In genomic region chr17:77479817-77480508, GRCh38 we compare ENCODE assay signal across 12 cellular contexts.
DNase-seq lines count a peak whose midpoint lies in the region; ATAC-seq lines count a peak whose summit lies in the region.
"Had no signal": no experiment of that assay in that cellular context is flagged by ENCODE, and none has a peak within 500 bp of the region (broad histone marks: within the 10 kb centered on the region; RNA-seq: fewer than 3 reads in every experiment).

No MANE protein-coding gene starts in this region.

- no peaks in the 10 kb centered on the region for H3K9me3 Mint-ChIP-seq in activated CD4-positive, alpha-beta T cell treated with anti-CD3 and anti-CD28 coated beads for 36 hours (ENCODE audit: low read depth)
- H3K9me3 Mint-ChIP-seq in T-cell = no peaks in the 10 kb centered on the region
- H3K9me3 Mint-ChIP-seq in stimulated activated effector memory CD8-positive, alpha-beta T cell treated with anti-CD3 and anti-CD28 coated beads, Interleukin-12 subunit alpha, Interleukin-12 subunit beta, amount 100 ng/mL, for 72 hours = no peaks in the 10 kb centered on the region

- peak overlapping the region; percentile 47 for H3K27ac Mint-ChIP-seq in activated CD4-positive, alpha-beta T cell treated with anti-CD3 and anti-CD28 coated beads for 36 hours
- H3K27ac Mint-ChIP-seq in T-cell = peak overlapping the region; percentile 36 to 77
- peak overlapping the region; percentile 83 for H3K27ac Mint-ChIP-seq in stimulated activated effector memory CD8-positive, alpha-beta T cell treated with anti-CD3 and anti-CD28 coated beads, Interleukin-12 subunit alpha, Interleukin-12 subunit beta, amount 100 ng/mL, for 72 hours

- CTCF ChIA-PET in activated CD4-positive, alpha-beta T cell treated with anti-CD3 and anti-CD28 coated beads for 36 hours (lab: Charles Lee) = interaction anchor here (0.6 kb wide), 1 partner anchor 149 kb away, joined by 3 read pairs; no protein-coding TSS in a partner anchor
- CTCF ChIA-PET in T-cell (lab: Charles Lee) = no interaction called here

- H3K36me3 Mint-ChIP-seq in activated CD4-positive, alpha-beta T cell treated with anti-CD3 and anti-CD28 coated beads for 36 hours (ENCODE audit: low read depth) = peaks cover 35% of the 10 kb centered on the region
- peaks cover 35% of the 10 kb centered on the region for H3K36me3 Mint-ChIP-seq in T-cell
- peaks cover 36% of the 10 kb centered on the region for H3K36me3 Mint-ChIP-seq in stimulated activated effector memory CD8-positive, alpha-beta T cell treated with anti-CD3 and anti-CD28 coated beads, Interleukin-12 subunit alpha, Interleukin-12 subunit beta, amount 100 ng/mL, for 72 hours

- ATAC-seq in activated CD4-positive, alpha-beta T cell treated with anti-CD3 and anti-CD28 coated beads for 36 hours = no peak
- no peak for ATAC-seq in T-cell (replicated peaks in 1 of 4)
- ATAC-seq in stimulated activated effector memory CD8-positive, alpha-beta T cell treated with anti-CD3 and anti-CD28 coated beads, Interleukin-12 subunit alpha, Interleukin-12 subunit beta, amount 100 ng/mL, for 72 hours = no peak
- ATAC-seq: body of pancreas had no signal

- intact Hi-C loops in activated CD4-positive, alpha-beta T cell treated with anti-CD3 and anti-CD28 coated beads for 36 hours (cut with DNase I, micrococcal nuclease) = loop anchor here in 1 of 2 experiments (10.0 kb wide), 1 partner anchor 335 kb away; the partner anchor contains the start of gene SEC14L1

- peaks cover 54% of the 10 kb centered on the region for H3K4me1 Mint-ChIP-seq in activated CD4-positive, alpha-beta T cell treated with anti-CD3 and anti-CD28 coated beads for 36 hours
- peaks cover 47 to 64% (median 62%) of the 10 kb centered on the region in 3 donors for H3K4me1 Mint-ChIP-seq in T-cell
- peaks cover 52% of the 10 kb centered on the region for H3K4me1 Mint-ChIP-seq in stimulated activated effector memory CD8-positive, alpha-beta T cell treated with anti-CD3 and anti-CD28 coated beads, Interleukin-12 subunit alpha, Interleukin-12 subunit beta, amount 100 ng/mL, for 72 hours

- POLR2A ChIA-PET in activated CD4-positive, alpha-beta T cell treated with anti-CD3 and anti-CD28 coated beads for 36 hours (lab: Charles Lee) = no interaction called here
- POLR2A ChIA-PET in T-cell (lab: Charles Lee) = no interaction called here

- no peak for DNase-seq in activated CD4-positive, alpha-beta T cell treated with anti-CD3 and anti-CD28 coated beads for 36 hours
- DNase-seq in activated CD4-positive, alpha-beta T cell treated with anti-CD3 and anti-CD28 coated beads, Interleukin-2, amount 50 U/mL, for 1 hour = no peak
- no peak for DNase-seq in T-cell
- DNase-seq in fibroblast of peridontal ligament (ENCODE audit: extremely low read depth) = peak; percentile 48
- DNase-seq in stimulated activated effector memory CD8-positive, alpha-beta T cell treated with anti-CD3 and anti-CD28 coated beads, Interleukin-12 subunit alpha, Interleukin-12 subunit beta, amount 100 ng/mL, for 72 hours (ENCODE audit: low spot score in 2 of 2) = no peak
- DNase-seq in EL = no peak
- no peak for DNase-seq in mesenteric fat pad (ENCODE audit: low spot score)
- no peak for DNase-seq in NAMALWA (ENCODE audit: low spot score)
- DNase-seq: activated CD4-positive, alpha-beta T cell treated with anti-CD3 and anti-CD28 coated beads, Interleukin-2, amount 50 U/mL, for 4 hours; body of pancreas; GDM1; NCI-H1694 treated with DMSO at 0.1 percent for 48 hours had no signal

- no peaks in the 10 kb centered on the region for H3K27me3 Mint-ChIP-seq in activated CD4-positive, alpha-beta T cell treated with anti-CD3 and anti-CD28 coated beads for 36 hours
- H3K27me3 Mint-ChIP-seq in T-cell = no peaks in the 10 kb centered on the region

- no peak overlapping the region for H3K4me3 Mint-ChIP-seq in activated CD4-positive, alpha-beta T cell treated with anti-CD3 and anti-CD28 coated beads for 36 hours
- peak overlapping the region in 1 of 3 donors; percentile 79 for H3K4me3 Mint-ChIP-seq in T-cell
- H3K4me3 Mint-ChIP-seq in stimulated activated effector memory CD8-positive, alpha-beta T cell treated with anti-CD3 and anti-CD28 coated beads, Interleukin-12 subunit alpha, Interleukin-12 subunit beta, amount 100 ng/mL, for 72 hours = no peak overlapping the region
